ENCODE assay signal across 8 cellular contexts in genomic region chr2:209525834-209526281, GRCh38.
DNase-seq lines count a peak whose midpoint lies in the region; FAIRE-seq and TF ChIP-seq lines count a peak whose summit lies in the region.

No MANE protein-coding gene starts in this region.

- no peak overlapping the region for H4K8ac ChIP-seq in mesendoderm (ENCODE audit: low read depth, low read length)

- H3K27me3 ChIP-seq in MM.1S (replicated peaks; ENCODE audit: insufficient read depth, low read length) (no peaks in the 10 kb centered on the region), MG63 (no peaks in the 10 kb centered on the region), mesendoderm (ENCODE audit: insufficient read depth, low read length, poor library complexity) (no peaks in the 10 kb centered on the region)

- H3K4me1 ChIP-seq in MM.1S (ENCODE audit: low read length) (peaks cover 34% of the 10 kb centered on the region), mesendoderm (ENCODE audit: control insufficient read depth, low read depth, low read length) (no peaks in the 10 kb centered on the region)

- H3K4me2 ChIP-seq in MM.1S (ENCODE audit: low read depth, low read length): peak overlapping the region; percentile 96
- no peak overlapping the region for H3K4me2 ChIP-seq in mesendoderm (ENCODE audit: low read length)

- H2AFZ ChIP-seq in MM.1S (ENCODE audit: low read length): no peak overlapping the region

- peak; percentile 80 for FAIRE-seq in GM19239 (lab: Jason Lieb, UNC)

- H3K9ac ChIP-seq in MM.1S (ENCODE audit: low read length) (peak overlapping the region; percentile 30; the same call in 1 of the 2 replicates), mesendoderm (ENCODE audit: low read length) (no peak overlapping the region)

- H2AK5ac ChIP-seq in mesendoderm (ENCODE audit: low read length): no peak overlapping the region

- H3K23ac ChIP-seq in mesendoderm (ENCODE audit: low read length): no peak overlapping the region

- DNase-seq in GM19239 (ENCODE audit: insufficient read length, low spot score): no peak
- DNase-seq in MM.1S: peak; percentile 41
- DNase-seq in epithelial cell of esophagus (ENCODE audit: low read depth): peak; percentile 29
- peak; percentile 65 for DNase-seq in skeletal muscle cell (ENCODE audit: low read depth)
- no peak for DNase-seq in NCI-H1930 (lab: John Stamatoyannopoulos, UW)
- no peak for DNase-seq in MG63
- DNase-seq in SW 1271 (lab: John Stamatoyannopoulos, UW): no peak
- DNase-seq in mesendoderm: no peak

- H3K18ac ChIP-seq in mesendoderm (ENCODE audit: low read length): no peak overlapping the region

- peaks cover 21% of the 10 kb centered on the region for H3F3A ChIP-seq in MM.1S (ENCODE audit: insufficient read depth, low read length)

- no peaks in the 10 kb centered on the region for H3K9me2 ChIP-seq in MM.1S (replicated peaks; ENCODE audit: insufficient read depth, low read length)

- H2BK120ac ChIP-seq in mesendoderm (ENCODE audit: low read depth, low read length): no peak overlapping the region

- no peak overlapping the region for H2BK5ac ChIP-seq in mesendoderm (ENCODE audit: low read length)

- no peaks in the 10 kb centered on the region for H3K36me3 ChIP-seq in MM.1S (replicated peaks; ENCODE audit: insufficient read depth, low read length)
- no peaks in the 10 kb centered on the region for H3K36me3 ChIP-seq in MG63
- H3K36me3 ChIP-seq in mesendoderm (ENCODE audit: control insufficient read depth, insufficient read depth, low read length): no peaks in the 10 kb centered on the region

- TF ChIP-seq CTCF in MM.1S (IDR thresholded peaks at IDR 0.05; ENCODE audit: low read length) (no peak), epithelial cell of esophagus (IDR thresholded peaks at IDR 0.05; ENCODE audit: insufficient read depth, low read depth, low read length, missing control alignments) (no peak)

- H3K9me3 ChIP-seq in MM.1S (replicated peaks; ENCODE audit: insufficient read depth, low read length): no peaks in the 10 kb centered on the region
- no peaks in the 10 kb centered on the region for H3K9me3 ChIP-seq in MG63

- H4K5ac ChIP-seq in mesendoderm (ENCODE audit: low read length): no peak overlapping the region

- no peak overlapping the region for H3K56ac ChIP-seq in mesendoderm (ENCODE audit: low read length)

- H2BK15ac ChIP-seq in mesendoderm (replicated peaks; ENCODE audit: low read depth): no peak overlapping the region

- H3K79me2 ChIP-seq in MM.1S (ENCODE audit: low read length): no peaks in the 10 kb centered on the region
- no peaks in the 10 kb centered on the region for H3K79me2 ChIP-seq in mesendoderm (ENCODE audit: control insufficient read depth, insufficient read depth, low read length)

- H3K4ac ChIP-seq in mesendoderm (ENCODE audit: low read depth, low read length): no peak overlapping the region

- H3K27ac ChIP-seq in MM.1S (ENCODE audit: low read length) (peak overlapping the region; percentile 72), mesendoderm (ENCODE audit: low read depth, low read length) (no peak overlapping the region)

- peak overlapping the region; percentile 46 for H3K4me3 ChIP-seq in MM.1S (ENCODE audit: low read length)
- H3K4me3 ChIP-seq in epithelial cell of esophagus (ENCODE audit: low read length): no peak overlapping the region
- no peak overlapping the region for H3K4me3 ChIP-seq in skeletal muscle cell (ENCODE audit: low read depth, low read length)
- no peak overlapping the region for H3K4me3 ChIP-seq in MG63
- H3K4me3 ChIP-seq in mesendoderm (ENCODE audit: low read length): no peak overlapping the region

- no peaks in the 10 kb centered on the region for H4K20me1 ChIP-seq in MM.1S (ENCODE audit: insufficient read depth, low read length)

- H3K79me1 ChIP-seq in mesendoderm (ENCODE audit: low read length): no peaks in the 10 kb centered on the region

Comparison
In these comparisons a context has a peak if more than half of its experiments do, and no peak if none do; other contexts are left out.
1. DNase-seq: peak in MM.1S (single experiment), epithelial cell of esophagus (single experiment) and skeletal muscle cell (single experiment); none in GM19239 (single experiment), NCI-H1930 (0 of 2), MG63 (single experiment), SW 1271 (0 of 2) and mesendoderm (single experiment).